Comparison of ENCODE assay signal across 8 cellular contexts in the genomic region with DNA sequence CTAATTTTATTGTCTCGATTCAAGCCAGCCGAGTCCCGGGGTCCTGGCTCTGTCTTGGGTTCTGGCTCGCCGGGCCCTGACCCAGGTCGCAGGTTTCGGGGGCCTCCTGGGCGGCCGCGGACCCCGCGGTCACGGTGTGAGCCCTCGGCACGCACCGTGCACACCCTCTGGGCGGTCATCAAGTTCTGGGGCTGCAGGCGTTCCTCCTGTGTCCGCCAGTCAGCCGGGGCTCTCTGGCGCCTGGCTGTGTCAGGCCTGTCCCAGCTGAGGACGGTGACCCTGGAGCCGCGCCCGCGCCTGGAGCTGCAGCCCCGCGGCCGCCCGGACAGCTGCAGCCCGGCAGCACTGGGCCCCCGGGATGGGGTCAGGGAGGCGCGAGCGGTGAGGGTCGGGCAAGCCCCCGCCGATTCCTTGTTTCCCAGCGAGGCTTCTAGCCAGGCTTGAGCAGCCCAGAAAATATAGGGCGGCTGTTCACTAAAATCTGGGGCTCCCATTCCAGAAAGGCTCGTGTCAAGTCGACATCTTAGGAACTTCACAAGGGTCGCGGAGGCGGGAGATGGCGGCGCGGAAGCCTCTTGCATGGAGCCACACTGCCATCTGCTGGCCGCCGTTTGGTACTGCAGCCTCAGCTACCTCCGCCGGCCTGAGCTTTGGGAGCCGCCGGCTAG. TPM values are rescaled to one million over a fixed set of nuclear protein-coding genes. Genes with fewer than 3 reads are reported as not detected.
A peak's percentile ranks its signal among the peaks of the same experiment; 100 is the strongest.
DNase-seq lines count a peak whose midpoint lies in the region; ATAC-seq and TF ChIP-seq lines count a peak whose summit lies in the region.

No MANE protein-coding gene starts in this region.

- 7 to 9% methylated on average over 51 to 52 of the region's 54 CpGs for WGBS in mesodermal cell (ENCODE audit: insufficient coverage in 2 of 2), 2 experiments

- no peaks in the 10 kb centered on the region for H3K36me3 ChIP-seq in effector memory CD4-positive, alpha-beta T cell (ENCODE audit: control insufficient read depth, insufficient read depth, low read length)
- H3K36me3 ChIP-seq in mesodermal cell (ENCODE audit: control insufficient read depth, insufficient read depth, low read length): no peaks in the 10 kb centered on the region

- peaks cover 74% of the 10 kb centered on the region for H3K27me3 ChIP-seq in effector memory CD4-positive, alpha-beta T cell (replicated peaks; ENCODE audit: control insufficient read depth, insufficient read depth, low read length, poor library complexity, severe bottlenecking)

- H3K4me1 ChIP-seq in effector memory CD4-positive, alpha-beta T cell (ENCODE audit: control insufficient read depth, insufficient read depth, low read length, poor library complexity, severe bottlenecking): peaks cover 48% of the 10 kb centered on the region
- H3K4me1 ChIP-seq in mesodermal cell (ENCODE audit: control insufficient read depth, insufficient read depth, low read length, poor library complexity, severe bottlenecking): peaks cover 4% of the 10 kb centered on the region

- H3K27ac ChIP-seq in 22Rv1 (no peak overlapping the region), mesodermal cell (ENCODE audit: low read depth, low read length, severe bottlenecking) (peak overlapping the region; percentile 41)
- H3K27ac ChIP-seq in effector memory CD4-positive, alpha-beta T cell (ENCODE audit: insufficient read depth, low read length, poor library complexity, severe bottlenecking): no peak overlapping the region

- in situ Hi-C loops in GM13976 (cut with MboI; ENCODE audit: low sequenced_read_pairs, unreplicated experiment): loop anchor here (10.0 to 25.0 kb wide), 2 partner anchors 648 to 1296 kb away; no protein-coding TSS in a partner anchor

- H3K9me3 ChIP-seq in effector memory CD4-positive, alpha-beta T cell (ENCODE audit: control insufficient read depth, low read length): no peaks in the 10 kb centered on the region
- no peaks in the 10 kb centered on the region for H3K9me3 ChIP-seq in mesodermal cell (ENCODE audit: control insufficient read depth, low read length)

- peak; percentile 54 for ATAC-seq in HG03354 (IDR thresholded peaks at IDR 0.05; ENCODE audit: poor library complexity, severe bottlenecking, unreplicated experiment)

- peak overlapping the region; percentile 73 for H3K4me3 ChIP-seq in effector memory CD4-positive, alpha-beta T cell (ENCODE audit: insufficient read depth, low read depth, low read length, poor library complexity, severe bottlenecking)
- peak overlapping the region; percentile 44 for H3K4me3 ChIP-seq in mesodermal cell (ENCODE audit: extremely low read depth, insufficient read depth, low read length, poor library complexity, severe bottlenecking)

- TF ChIP-seq CTCF in 22Rv1 (IDR thresholded peaks at IDR 0.05) (peak; percentile 99), GM13976 (IDR thresholded peaks at IDR 0.05; ENCODE audit: borderline replicate concordance, control extremely low read depth, extremely low read depth, insufficient read depth, missing control alignments) (peak; percentile 98)

- DNase-seq in GM13976 (ENCODE audit: low spot score): peak; percentile 90
- peak; percentile 38 for DNase-seq in NCI-H82 treated with DMSO at 0.1 percent for 48 hours (lab: John Stamatoyannopoulos, UW; ENCODE audit: unreplicated experiment)
- peak; percentile 68 to 81 for DNase-seq in activated CD8-positive, alpha-beta memory T cell treated with anti-CD3 and anti-CD28 coated beads for 1 hour (ENCODE audit: extremely low read depth in 1 of 2, low read depth in 1 of 2)
- DNase-seq in effector memory CD4-positive, alpha-beta T cell: peak; percentile 59 to 77 (median 73)
- DNase-seq in stimulated activated CD8-positive, alpha-beta memory T cell treated with anti-CD3 and anti-CD28 coated beads, Interleukin-12 subunit alpha, Interleukin-12 subunit beta, amount 100 ng/mL, for 24 hours (ENCODE audit: extremely low read depth): peak; percentile 58

RNA-seq across cellular contexts. Expression of gene HOXA7, which starts 4.2 kb away (rescaled TPM):
- polyA plus RNA-seq in mesodermal cell (2013, experiment 1 of 2): 2.8 TPM
- polyA plus RNA-seq in mesodermal cell (2013, experiment 2 of 2): 3.2 TPM

RNA-seq across cellular contexts. Expression of gene HOXA9, which starts 4.7 kb away (rescaled TPM):
- polyA plus RNA-seq in mesodermal cell (2013, experiment 1 of 2): 11.6 TPM
- 11.2 TPM for polyA plus RNA-seq in mesodermal cell (2013, experiment 2 of 2)

RNA-seq across cellular contexts. Expression of gene HOXA3, which starts 8.3 kb away (rescaled TPM):
- polyA plus RNA-seq in mesodermal cell (2013, experiment 1 of 2): 7.0 TPM
- polyA plus RNA-seq in mesodermal cell (2013, experiment 2 of 2): 5.9 TPM

RNA-seq across cellular contexts. Expression of gene HOXA6, which starts 13.1 kb away (rescaled TPM):
- 4.2 TPM for polyA plus RNA-seq in mesodermal cell (2013, experiment 1 of 2)
- 2.2 TPM for polyA plus RNA-seq in mesodermal cell (2013, experiment 2 of 2)

RNA-seq across cellular contexts. Expression of gene HOXA10, which starts 13.4 kb away (rescaled TPM):
- 5.6 TPM for polyA plus RNA-seq in mesodermal cell (2013, experiment 1 of 2)
- polyA plus RNA-seq in mesodermal cell (2013, experiment 2 of 2): 6.2 TPM

Comparison
In these comparisons a context has a peak if more than half of its experiments do, and no peak if none do; other contexts are left out.
1. DNase-seq: peak in every context shown above with its lines; median percentile 90 in GM13976; 74 in activated CD8-positive, alpha-beta memory T cell treated with anti-CD3 and anti-CD28 coated beads for 1 hour; 73 in effector memory CD4-positive, alpha-beta T cell; 58 in stimulated activated CD8-positive, alpha-beta memory T cell treated with anti-CD3 and anti-CD28 coated beads, Interleukin-12 subunit alpha, Interleukin-12 subunit beta, amount 100 ng/mL, for 24 hours; 38 in NCI-H82 treated with DMSO at 0.1 percent for 48 hours.